8 cellular contexts compared by ENCODE assay signal in genomic region chr7:77798394-77799077, GRCh38. TPM values are rescaled to one million over a fixed set of nuclear protein-coding genes. Genes with fewer than 3 reads are reported as not detected.
DNase-seq lines count a peak whose midpoint lies in the region; ATAC-seq and TF ChIP-seq lines count a peak whose summit lies in the region.

TSS of gene PHTF2 (plus strand) at chr7:77798773.
TSS of gene TMEM60 (minus strand) at chr7:77798434. CDS start at chr7:77794373, 4,061 bp downstream.

- H3K36me3 Mint-ChIP-seq in activated naive CD8-positive, alpha-beta T cell treated with anti-CD3 and anti-CD28 coated beads for 36 hours = peaks cover 36% of the 10 kb centered on the region

- intact Hi-C loops in testis (cut with DNase I; ENCODE audit: low total_unique reads) = no loop called here

- peak; percentile 50 for TF ChIP-seq POLR2A in testis (IDR thresholded peaks at IDR 0.05)

- peak within 1 kb of the TSS; percentile 94 for H3K4me3 Mint-ChIP-seq in activated naive CD8-positive, alpha-beta T cell treated with anti-CD3 and anti-CD28 coated beads for 36 hours

- H3K27ac Mint-ChIP-seq in activated naive CD8-positive, alpha-beta T cell treated with anti-CD3 and anti-CD28 coated beads for 36 hours = peak within 1 kb of the TSS; percentile 88

- no peaks in the 10 kb centered on the region for H3K9me3 Mint-ChIP-seq in activated naive CD8-positive, alpha-beta T cell treated with anti-CD3 and anti-CD28 coated beads for 36 hours

- DNase-seq in GM12865 (ENCODE audit: low read depth) (peak; percentile 98), NCI-H1105 (lab: John Stamatoyannopoulos, UW) (peak; percentile 99), SKM-1 treated with dmso at 0.1 percent for 144 hours (lab: John Stamatoyannopoulos, UW; ENCODE audit: unreplicated experiment) (peak; percentile 100), glomerular visceral epithelial cell (ENCODE audit: extremely low spot score) (peak; percentile 99), omental fat pad (ENCODE audit: low spot score) (peak; percentile 92), testis (peak; percentile 100)
- DNase-seq in activated naive CD8-positive, alpha-beta T cell treated with anti-CD3 and anti-CD28 coated beads for 36 hours = peak; percentile 92

- peaks cover 58% of the 10 kb centered on the region for H3K4me1 Mint-ChIP-seq in activated naive CD8-positive, alpha-beta T cell treated with anti-CD3 and anti-CD28 coated beads for 36 hours

- peak within 1 kb of the TSS; percentile 92 for H3K4me3 ChIP-seq in GM12865 (ENCODE audit: low read depth, low read length)
- H3K4me3 ChIP-seq in testis = peak within 1 kb of the TSS; percentile 90 to 94

- peak within 1 kb of the TSS; percentile 94 for H3K27ac ChIP-seq in testis

- TF ChIP-seq CTCF in GM12865 (IDR thresholded peaks at IDR 0.05; ENCODE audit: insufficient read depth, low read depth, low read length, missing control alignments) = peak; percentile 48
- no peak for TF ChIP-seq CTCF in omental fat pad (IDR thresholded peaks at IDR 0.05)
- TF ChIP-seq CTCF in testis (IDR thresholded peaks at IDR 0.05) = peak; percentile 19 to 47 (median 26)

- no peaks in the 10 kb centered on the region for H3K36me3 ChIP-seq in testis (ENCODE audit: low read depth, missing control alignments)

- ATAC-seq in HG02642 (IDR thresholded peaks at IDR 0.05; ENCODE audit: poor library complexity, unreplicated experiment) = peak; percentile 91
- ATAC-seq in omental fat pad (ENCODE audit: low FRiP score) = peak; percentile 98

- 0% methylated on average over 10 to 45 of the region's 61 CpGs for WGBS in testis, 2 donors

- no peaks in the 10 kb centered on the region for H3K27me3 Mint-ChIP-seq in activated naive CD8-positive, alpha-beta T cell treated with anti-CD3 and anti-CD28 coated beads for 36 hours

- H3K4me1 ChIP-seq in testis = peaks cover 8% of the 10 kb centered on the region

- no peaks in the 10 kb centered on the region for H3K27me3 ChIP-seq in testis

- H3K9me3 ChIP-seq in testis = no peaks in the 10 kb centered on the region

RNA-seq across cellular contexts. Expression of gene PHTF2, which starts in this region (rescaled TPM):
- 10 to 100 TPM; 21.6 to 23.8 TPM for total RNA-seq in activated naive CD8-positive, alpha-beta T cell treated with anti-CD3 and anti-CD28 coated beads for 36 hours
- total RNA-seq in omental fat pad = 10 to 100 TPM; 16.7 to 27.6 (median 19.2) TPM
- total RNA-seq in testis = 10 to 100 TPM; 26.6 to 35.3 TPM
- 13.9 TPM for polyA plus RNA-seq in testis (ENCODE audit: insufficient read depth, low read depth, low replicate concordance)

RNA-seq across cellular contexts. Expression of gene TMEM60, which starts in this region (rescaled TPM):
- total RNA-seq in activated naive CD8-positive, alpha-beta T cell treated with anti-CD3 and anti-CD28 coated beads for 36 hours = 1 to 10 TPM; 9.2 to 9.8 TPM
- 10 to 100 TPM in 3 of 4 donors, 1 to 10 TPM in 1; 9.6 to 21.9 (median 14.5) TPM for total RNA-seq in omental fat pad
- total RNA-seq in testis = 10 to 100 TPM; 21.7 to 31.4 TPM
- 27.9 TPM for polyA plus RNA-seq in testis (ENCODE audit: insufficient read depth, low read depth, low replicate concordance)

Comparison
In these comparisons a context has a peak if more than half of its experiments do, and no peak if none do; other contexts are left out.
1. Peak in every context shown above with its lines: DNase-seq, ATAC-seq, H3K4me3 ChIP-seq and H3K27ac ChIP-seq.
2. CTCF ChIP-seq: peak in GM12865 (single experiment) and testis (3 of 3); none in omental fat pad (0 of 3).